In the genomic region with DNA sequence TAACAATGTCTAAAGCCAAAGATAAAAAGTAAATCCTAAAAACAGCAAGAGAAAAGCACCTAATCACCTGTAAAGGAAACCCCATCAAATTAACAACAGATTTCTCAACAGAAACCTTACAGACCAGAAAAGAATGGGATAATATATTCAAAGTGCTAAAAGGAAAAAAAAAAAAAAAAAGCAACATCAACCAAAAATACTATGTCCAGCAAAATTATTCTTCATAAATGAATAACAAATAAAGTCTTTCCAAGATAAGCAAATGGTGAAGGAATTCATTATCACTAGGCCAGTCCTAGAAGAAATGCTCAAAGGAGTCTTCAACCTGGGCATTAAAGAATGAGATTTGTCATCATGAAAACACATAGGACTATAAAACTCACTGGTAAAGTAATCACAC, we compare ENCODE assay signal across 34 cellular contexts.
"Had no signal": no experiment of that assay in that cellular context is flagged by ENCODE, and none has a peak within 500 bp of the region (broad histone marks: within the 10 kb centered on the region; RNA-seq: fewer than 3 reads in every experiment).

No MANE protein-coding gene starts in this region.

- DNase-seq: Karpas-422, Kasumi-1, MG63, MM.1S, MV-4-11, NCI-H1048, NCI-H1092, NCI-H1092 treated with DMSO at 0.1 percent for 48 hours, NCI-H1105, NCI-H1105 treated with DMSO at 0.1 percent for 48 hours, NCI-H1417, NCI-H1417 treated with DMSO at 0.1 percent for 48 hours, NCI-H1436, NCI-H1436 treated with DMSO at 0.1 percent for 48 hours, NCI-H146, NCI-H1694, NCI-H1694 treated with DMSO at 0.1 percent for 48 hours, NCI-H187, NCI-H187 treated with DMSO at 0.1 percent for 48 hours, NCI-H1930, NCI-H2029, NCI-H2029 treated with DMSO at 0.1 percent for 48 hours, NCI-H2081, NCI-H2081 treated with DMSO at 0.1 percent for 48 hours, NCI-H2107, NCI-H2171, NCI-H2171 treated with DMSO at 0.1 percent for 48 hours, NCI-H2227 treated with DMSO at 0.1 percent for 48 hours, NCI-H226, NCI-H345, NCI-H446, NCI-H446 treated with DMSO at 0.1 percent for 48 hours, NCI-H510A, NCI-H510A treated with DMSO at 0.1 percent for 48 hours had no signal

- H3K36me3 ChIP-seq: MG63 had no signal

- H3K4me3 ChIP-seq: MG63 had no signal
